In genomic region chr12:5377997-5378596, GRCh38 we compare ENCODE assay signal across 17 cellular contexts. TPM values are rescaled to one million over a fixed set of nuclear protein-coding genes. Genes with fewer than 3 reads are reported as not detected.
DNase-seq lines count a peak whose midpoint lies in the region; TF ChIP-seq lines count a peak whose summit lies in the region.
"Had no signal": no experiment of that assay in that cellular context is flagged by ENCODE, and none has a peak within 500 bp of the region (broad histone marks: within the 10 kb centered on the region; RNA-seq: fewer than 3 reads in every experiment).

No MANE protein-coding gene starts in this region.

- peaks cover 0 to 17% (median 12%) of the 10 kb centered on the region in 4 donors for H3K4me1 ChIP-seq in sigmoid colon
- H3K4me1 ChIP-seq: heart right ventricle, left lung, suprapubic skin had no signal

- no peaks in the 10 kb centered on the region for H3K9me3 ChIP-seq in sigmoid colon
- H3K9me3 ChIP-seq: heart right ventricle, left lung, psoas muscle, suprapubic skin had no signal

- DNase-seq in ELF-1 (ENCODE audit: low read depth, low spot score) (peak; percentile 54), NCI-H2029 treated with DMSO at 0.1 percent for 48 hours (lab: John Stamatoyannopoulos, UW) (peak; percentile 74), ecto neural progenitor cell (ENCODE audit: low spot score) (peak; percentile 30), sigmoid colon (peak; percentile 78), posterior cingulate gyrus (no peak), T-helper 1 cell (no peak), 8988T (no peak)
- DNase-seq: activated CD8-positive, alpha-beta T cell treated with anti-CD3 and anti-CD28 coated beads, Interleukin-2, amount 10 ng/mL, durations not matched to agents 7 days and 5 days; activated effector memory CD4-positive, alpha-beta T cell treated with anti-CD3 and anti-CD28 coated beads, Interleukin-2, amount 50 U/mL, for 16 hours; CD4-positive, alpha-beta memory T cell; heart right ventricle; KBM-7; left lung; naive B cell; psoas muscle had no signal

- peak in 1 of 4 donors; percentile 5 for TF ChIP-seq EP300 in sigmoid colon (IDR thresholded peaks at IDR 0.05)

- 15 to 57% methylated on average over 12 of the region's 12 CpGs for WGBS in sigmoid colon, 2 donors

- H3K36me3 ChIP-seq in sigmoid colon, result no peaks in the 10 kb centered on the region
- H3K36me3 ChIP-seq: heart right ventricle, left lung, suprapubic skin had no signal

- no peak for TF ChIP-seq POLR2A in sigmoid colon (IDR thresholded peaks at IDR 0.05)

- intact Hi-C loops in sigmoid colon (cut with DNase I), result no loop called here
- intact Hi-C loops in posterior cingulate gyrus (cut with DNase I), result no loop called here

- peak overlapping the region in 1 of 4 donors; percentile 51 for H3K27ac ChIP-seq in sigmoid colon
- H3K27ac ChIP-seq: heart right ventricle, left lung, psoas muscle, SK-N-MC, suprapubic skin had no signal

- no peaks in the 10 kb centered on the region for H3K27me3 ChIP-seq in sigmoid colon
- H3K27me3 ChIP-seq: left lung had no signal

- no peak overlapping the region for H3K4me3 ChIP-seq in sigmoid colon
- H3K4me3 ChIP-seq: heart right ventricle, left lung, psoas muscle, SK-N-MC, suprapubic skin had no signal

- no peak for TF ChIP-seq CTCF in sigmoid colon (IDR thresholded peaks at IDR 0.05)

RNA-seq across cellular contexts. Expression of gene NTF3, which starts 53.8 kb away (rescaled TPM):
- total RNA-seq in sigmoid colon, result 1 to 10 TPM in 1 of 4 donors, under 1 TPM in 3; 0.71 to 1.8 (median 0.89) TPM
- polyA plus RNA-seq in sigmoid colon, result 1 to 10 TPM in 1 of 3 donors, not detected in 2; 1.1 TPM
- total RNA-seq: activated CD8-positive, alpha-beta T cell treated with anti-CD3 and anti-CD28 coated beads, Interleukin-2, amount 10 ng/mL, durations not matched to agents 7 days and 5 days; CD4-positive, alpha-beta memory T cell had no signal
- polyA plus RNA-seq: CD4-positive, alpha-beta memory T cell had no signal

Comparison
In these comparisons a context has a peak if more than half of its experiments do, and no peak if none do; other contexts are left out.
1. DNase-seq: peak in ELF-1 (single experiment), NCI-H2029 treated with DMSO at 0.1 percent for 48 hours (single experiment), ecto neural progenitor cell (single experiment) and sigmoid colon (single experiment); none in posterior cingulate gyrus (0 of 10), T-helper 1 cell (0 of 5) and 8988T (single experiment).